Comparison of ENCODE assay signal across 26 cellular contexts in genomic region chr12:53513712-53514415, GRCh38. TPM values are rescaled to one million over a fixed set of nuclear protein-coding genes. Genes with fewer than 3 reads are reported as not detected.
"Had no signal": no experiment of that assay in that cellular context is flagged by ENCODE, and none has a peak within 500 bp of the region (broad histone marks: within the 10 kb centered on the region; RNA-seq: fewer than 3 reads in every experiment).

No MANE protein-coding gene starts in this region.

- H3K4me3 Mint-ChIP-seq: activated CD4-positive, alpha-beta memory T cell treated with anti-CD3 and anti-CD28 coated beads, Interleukin-2, amount 10 ng/mL, durations not matched to agents 7 days and 5 days; naive thymus-derived CD8-positive, alpha-beta T cell; stimulated activated naive B cell treated with anti-CD40 and anti-IgM and Interleukin-4, amounts not matched to agents 10 μg/mL and 1 μg/mL and 100 μg/mL, for 72 hours; T-cell had no signal

- H3K9me3 ChIP-seq: adrenal gland, esophagus squamous epithelium, heart right ventricle, psoas muscle, thoracic aorta had no signal

- H3K27ac ChIP-seq: adrenal gland, cardiac muscle cell, esophagus squamous epithelium, heart right ventricle, psoas muscle had no signal

- H3K9me3 Mint-ChIP-seq: activated CD4-positive, alpha-beta memory T cell treated with anti-CD3 and anti-CD28 coated beads, Interleukin-2, amount 10 ng/mL, durations not matched to agents 7 days and 5 days; naive thymus-derived CD8-positive, alpha-beta T cell; stimulated activated naive B cell treated with anti-CD40 and anti-IgM and Interleukin-4, amounts not matched to agents 10 μg/mL and 1 μg/mL and 100 μg/mL, for 72 hours; T-cell had no signal

- H3K27ac Mint-ChIP-seq: activated CD4-positive, alpha-beta memory T cell treated with anti-CD3 and anti-CD28 coated beads, Interleukin-2, amount 10 ng/mL, durations not matched to agents 7 days and 5 days had no signal

- H3K4me3 ChIP-seq: adrenal gland, cardiac muscle cell, esophagus squamous epithelium, heart right ventricle, psoas muscle, thoracic aorta had no signal

- ATAC-seq: heart right ventricle; left ventricle myocardium superior; naive thymus-derived CD8-positive, alpha-beta T cell; psoas muscle; sciatic nerve; SK-N-SH treated with all-trans-retinoic acid at 6 μM for 48 hours; stimulated activated naive B cell treated with anti-CD40 and anti-IgM and Interleukin-4, amounts not matched to agents 10 μg/mL and 1 μg/mL and 100 μg/mL, for 72 hours; T-cell had no signal

- H3K27me3 ChIP-seq: adrenal gland, cardiac muscle cell, esophagus squamous epithelium, heart right ventricle had no signal

- H3K27me3 Mint-ChIP-seq: activated CD4-positive, alpha-beta memory T cell treated with anti-CD3 and anti-CD28 coated beads, Interleukin-2, amount 10 ng/mL, durations not matched to agents 7 days and 5 days; naive thymus-derived CD8-positive, alpha-beta T cell; stimulated activated naive B cell treated with anti-CD40 and anti-IgM and Interleukin-4, amounts not matched to agents 10 μg/mL and 1 μg/mL and 100 μg/mL, for 72 hours; T-cell had no signal

- DNase-seq: activated CD4-positive, alpha-beta memory T cell treated with anti-CD3 and anti-CD28 coated beads, Interleukin-2, amount 10 ng/mL, durations not matched to agents 7 days and 5 days; activated CD4-positive, alpha-beta T cell treated with anti-CD3 and anti-CD28 coated beads for 48 hours; activated CD4-positive, CD25-positive, alpha-beta regulatory T cell; activated CD8-positive, alpha-beta memory T cell treated with anti-CD3 and anti-CD28 coated beads, Interleukin-2, amount 50 U/mL, for 4 hours; activated effector memory CD4-positive, alpha-beta T cell treated with anti-CD3 and anti-CD28 coated beads, Interleukin-2, amount 50 U/mL, for 16 hours; activated T-cell treated with anti-CD3 and anti-CD28 coated beads, Interleukin-2, amount 50 U/mL, for 48 hours; adrenal gland; dermis blood vessel endothelial cell; effector memory CD4-positive, alpha-beta T cell; esophagus squamous epithelium; heart right ventricle; left ventricle myocardium superior; mesendoderm; naive thymus-derived CD8-positive, alpha-beta T cell; psoas muscle; stimulated activated CD4-positive, alpha-beta T cell treated with anti-CD3 and anti-CD28 coated beads, Interleukin-4, amount 100 ng/mL, for 24 hours; stimulated activated naive B cell treated with anti-CD40 and anti-IgM and Interleukin-4, amounts not matched to agents 10 μg/mL and 1 μg/mL and 100 μg/mL, for 72 hours; T-cell; T1000 had no signal

RNA-seq across cellular contexts. Expression of gene NPFF, which starts 6.6 kb away (rescaled TPM):
- total RNA-seq: activated CD4-positive, alpha-beta memory T cell treated with anti-CD3 and anti-CD28 coated beads, Interleukin-2, amount 10 ng/mL, durations not matched to agents 7 days and 5 days; adrenal gland; cardiac muscle cell; dermis blood vessel endothelial cell; heart right ventricle; kidney epithelial cell; left ventricle myocardium superior; mucosa of gallbladder; naive thymus-derived CD8-positive, alpha-beta T cell; osteocyte; psoas muscle; sciatic nerve; T-cell had no signal
- polyA plus RNA-seq: cardiac muscle cell; heart right ventricle; naive thymus-derived CD8-positive, alpha-beta T cell; psoas muscle had no signal
